18 cellular contexts compared by ENCODE assay signal in the genomic region with DNA sequence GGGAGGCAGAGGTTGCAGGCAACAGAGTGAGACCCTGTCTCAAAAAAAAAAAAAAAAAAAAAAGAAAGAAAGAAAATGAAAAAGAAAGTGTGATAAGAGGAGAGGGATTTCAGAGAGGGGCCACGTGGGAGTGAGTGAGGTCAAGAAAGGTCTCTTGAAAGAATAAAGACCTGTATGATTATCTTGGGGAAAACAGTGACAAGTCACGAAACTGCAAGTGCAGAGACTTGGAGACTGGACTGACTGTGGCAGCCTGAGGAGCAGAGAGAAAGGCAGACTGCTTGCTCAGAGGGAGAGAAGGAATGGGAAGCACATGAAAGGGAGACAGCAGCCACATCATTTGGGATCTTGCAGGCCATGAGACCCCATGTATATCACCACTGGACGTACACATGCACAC.
"Had no signal": no experiment of that assay in that cellular context is flagged by ENCODE, and none has a peak within 500 bp of the region (broad histone marks: within the 10 kb centered on the region; RNA-seq: fewer than 3 reads in every experiment).

No MANE protein-coding gene starts in this region.

- H3K4me1 Mint-ChIP-seq: memory B cell; stimulated activated naive B cell treated with anti-CD40 and anti-IgM and Interleukin-4, amounts not matched to agents 10 μg/mL and 1 μg/mL and 100 μg/mL, for 72 hours had no signal

- H3K36me3 Mint-ChIP-seq: brain had no signal

- DNase-seq: activated gamma-delta T cell; aorta; effector memory CD4-positive, alpha-beta T cell; foreskin keratinocyte; left colon; pancreas; psoas muscle; SHP77; spleen; stimulated activated CD8-positive, alpha-beta memory T cell treated with anti-CD3 and anti-CD28 coated beads, Interleukin-4, amount 100 ng/mL, for 48 hours; stimulated activated naive B cell treated with anti-CD40 and anti-IgM and Interleukin-4, amounts not matched to agents 10 μg/mL and 1 μg/mL and 100 μg/mL, for 72 hours; upper lobe of left lung had no signal

- H3K27me3 Mint-ChIP-seq: memory B cell had no signal

- H3K27me3 ChIP-seq: pancreas, right atrium auricular region, spleen, upper lobe of left lung had no signal

- H3K36me3 ChIP-seq: pancreas, right atrium auricular region, spleen, upper lobe of left lung had no signal

- H3K4me3 Mint-ChIP-seq: brain; dendritic cell treated with granulocyte-macrophage colony-stimulating factor and Interleukin-4, amounts not matched to agents 40 ng/mL and 50 ng/mL, for 4 days; memory B cell; natural killer cell treated with Interleukin-12 subunit alpha and Interleukin-12 subunit beta and Interleukin-15 and Interleukin-18, amount 100 ng/mL, for 72 hours; stimulated activated naive B cell treated with anti-CD40 and anti-IgM and Interleukin-4, amounts not matched to agents 10 μg/mL and 1 μg/mL and 100 μg/mL, for 72 hours; T-helper 1 cell treated with Interleukin-12 subunit alpha and Interleukin-12 subunit beta and Interleukin-4 antibody, amounts not matched to agents 30 μg/mL and 1 μg/mL, for 36 hours had no signal

- H3K9me3 ChIP-seq: pancreas, psoas muscle, upper lobe of left lung had no signal

- H3K27ac Mint-ChIP-seq: dendritic cell treated with granulocyte-macrophage colony-stimulating factor and Interleukin-4, amounts not matched to agents 40 ng/mL and 50 ng/mL, for 4 days; memory B cell; natural killer cell treated with Interleukin-12 subunit alpha and Interleukin-12 subunit beta and Interleukin-15 and Interleukin-18, amount 100 ng/mL, for 72 hours; stimulated activated naive B cell treated with anti-CD40 and anti-IgM and Interleukin-4, amounts not matched to agents 10 μg/mL and 1 μg/mL and 100 μg/mL, for 72 hours; T-helper 1 cell treated with Interleukin-12 subunit alpha and Interleukin-12 subunit beta and Interleukin-4 antibody, amounts not matched to agents 30 μg/mL and 1 μg/mL, for 36 hours had no signal

- H3K27ac ChIP-seq: foreskin keratinocyte, pancreas, psoas muscle, right atrium auricular region, spleen, upper lobe of left lung had no signal

- ATAC-seq: foreskin keratinocyte; left colon; natural killer cell treated with Interleukin-12 subunit alpha and Interleukin-12 subunit beta and Interleukin-15 and Interleukin-18, amount 100 ng/mL, for 72 hours; pancreas; psoas muscle; stimulated activated naive B cell treated with anti-CD40 and anti-IgM and Interleukin-4, amounts not matched to agents 10 μg/mL and 1 μg/mL and 100 μg/mL, for 72 hours had no signal

- H3K9me3 Mint-ChIP-seq: dendritic cell treated with granulocyte-macrophage colony-stimulating factor and Interleukin-4, amounts not matched to agents 40 ng/mL and 50 ng/mL, for 4 days had no signal

- H3K4me1 ChIP-seq: foreskin keratinocyte, pancreas, psoas muscle, right atrium auricular region, spleen, upper lobe of left lung had no signal

- H3K4me3 ChIP-seq: pancreas, psoas muscle, right atrium auricular region, spleen, upper lobe of left lung had no signal
